In genomic region chr6:186221-186965, GRCh38 we compare ENCODE assay signal across 17 cellular contexts.
A peak's percentile ranks its signal among the peaks of the same experiment; 100 is the strongest.
DNase-seq lines count a peak whose midpoint lies in the region; ATAC-seq and TF ChIP-seq lines count a peak whose summit lies in the region.
"Had no signal": no experiment of that assay in that cellular context is flagged by ENCODE, and none has a peak within 500 bp of the region (broad histone marks: within the 10 kb centered on the region; RNA-seq: fewer than 3 reads in every experiment).

No MANE protein-coding gene starts in this region.

- H3K9me3 Mint-ChIP-seq in osteocyte (ENCODE audit: unreplicated experiment), result no peaks in the 10 kb centered on the region
- H3K9me3 Mint-ChIP-seq in activated T-cell treated with anti-CD3 and anti-CD28 coated beads, Interleukin-2, amount 50 U/mL, for 24 hours, result no peaks in the 10 kb centered on the region
- H3K9me3 Mint-ChIP-seq: activated naive CD4-positive, alpha-beta T cell treated with anti-CD3 and anti-CD28 coated beads for 36 hours; effector memory CD8-positive, alpha-beta T cell had no signal

- no peak for ATAC-seq in GM18909 (IDR thresholded peaks at IDR 0.05; ENCODE audit: poor library complexity, unreplicated experiment)
- ATAC-seq: activated CD4-positive, CD25-positive, alpha-beta regulatory T cell treated with anti-CD3 and anti-CD28 coated beads, Interleukin-2, amount 50 U/mL, for 24 hours; effector memory CD8-positive, alpha-beta T cell; T-helper 17 cell had no signal

- TF ChIP-seq CTCF in AG10803 (conservative IDR thresholded peaks at IDR 0.05; ENCODE audit: low read length) (no peak), fibroblast of the aortic adventitia (IDR thresholded peaks at IDR 0.05; ENCODE audit: insufficient read depth, low read length) (no peak), osteocyte (IDR thresholded peaks at IDR 0.05) (no peak)

- H3K4me3 ChIP-seq in AG10803 (ENCODE audit: low read length) (no peak overlapping the region), fibroblast of the aortic adventitia (ENCODE audit: low read depth, low read length) (no peak overlapping the region)
- H3K4me3 ChIP-seq: prostate gland had no signal

- H3K36me3 Mint-ChIP-seq in osteocyte (ENCODE audit: unreplicated experiment), result no peaks in the 10 kb centered on the region
- no peaks in the 10 kb centered on the region for H3K36me3 Mint-ChIP-seq in activated T-cell treated with anti-CD3 and anti-CD28 coated beads, Interleukin-2, amount 50 U/mL, for 24 hours (ENCODE audit: low read depth)

- H3K27me3 Mint-ChIP-seq in osteocyte (ENCODE audit: unreplicated experiment), result peaks cover 3% of the 10 kb centered on the region
- H3K27me3 Mint-ChIP-seq in activated T-cell treated with anti-CD3 and anti-CD28 coated beads, Interleukin-2, amount 50 U/mL, for 24 hours, result no peaks in the 10 kb centered on the region
- H3K27me3 Mint-ChIP-seq: effector memory CD8-positive, alpha-beta T cell; T-helper 17 cell had no signal

- DNase-seq in AG10803 (ENCODE audit: low read depth) (peak; percentile 38), NAMALWA (ENCODE audit: low spot score) (peak; percentile 33), fibroblast of the aortic adventitia (ENCODE audit: low read depth) (peak; percentile 51), osteocyte (ENCODE audit: extremely low spot score, unreplicated experiment) (peak; percentile 62), RPMI8226 (no peak), hypothalamus (lab: John Stamatoyannopoulos, UW) (no peak)
- no peak for DNase-seq in activated T-cell treated with anti-CD3 and anti-CD28 coated beads, Interleukin-2, amount 50 U/mL, for 24 hours
- DNase-seq: activated CD8-positive, alpha-beta memory T cell treated with anti-CD3 and anti-CD28 coated beads, Interleukin-2, amount 50 U/mL, for 4 hours; activated naive CD4-positive, alpha-beta T cell treated with anti-CD3 and anti-CD28 coated beads for 36 hours; effector memory CD8-positive, alpha-beta T cell; foreskin melanocyte; MM.1S; NCI-H774; T-helper 17 cell had no signal

- H3K4me1 Mint-ChIP-seq in osteocyte (ENCODE audit: unreplicated experiment), result no peaks in the 10 kb centered on the region
- peaks cover 54% of the 10 kb centered on the region for H3K4me1 Mint-ChIP-seq in activated T-cell treated with anti-CD3 and anti-CD28 coated beads, Interleukin-2, amount 50 U/mL, for 24 hours (ENCODE audit: low read depth)

- no peak overlapping the region for H3K4me3 Mint-ChIP-seq in osteocyte (ENCODE audit: unreplicated experiment)
- H3K4me3 Mint-ChIP-seq in activated T-cell treated with anti-CD3 and anti-CD28 coated beads, Interleukin-2, amount 50 U/mL, for 24 hours, result no peak overlapping the region
- H3K4me3 Mint-ChIP-seq: activated naive CD4-positive, alpha-beta T cell treated with anti-CD3 and anti-CD28 coated beads for 36 hours; effector memory CD8-positive, alpha-beta T cell; T-helper 17 cell had no signal

- H3K27ac Mint-ChIP-seq in osteocyte (ENCODE audit: unreplicated experiment), result no peak overlapping the region
- no peak overlapping the region for H3K27ac Mint-ChIP-seq in activated T-cell treated with anti-CD3 and anti-CD28 coated beads, Interleukin-2, amount 50 U/mL, for 24 hours
- H3K27ac Mint-ChIP-seq: activated naive CD4-positive, alpha-beta T cell treated with anti-CD3 and anti-CD28 coated beads for 36 hours; effector memory CD8-positive, alpha-beta T cell; T-helper 17 cell had no signal

Comparison
In these comparisons a context has a peak if more than half of its experiments do, and no peak if none do; other contexts are left out.
1. DNase-seq: peak in AG10803 (single experiment), NAMALWA (single experiment), fibroblast of the aortic adventitia (single experiment) and osteocyte (single experiment); none in RPMI8226 (single experiment), hypothalamus (0 of 51) and activated T-cell treated with anti-CD3 and anti-CD28 coated beads, Interleukin-2, amount 50 U/mL, for 24 hours (single experiment).